ENCODE assay signal across 8 cellular contexts in the genomic region with DNA sequence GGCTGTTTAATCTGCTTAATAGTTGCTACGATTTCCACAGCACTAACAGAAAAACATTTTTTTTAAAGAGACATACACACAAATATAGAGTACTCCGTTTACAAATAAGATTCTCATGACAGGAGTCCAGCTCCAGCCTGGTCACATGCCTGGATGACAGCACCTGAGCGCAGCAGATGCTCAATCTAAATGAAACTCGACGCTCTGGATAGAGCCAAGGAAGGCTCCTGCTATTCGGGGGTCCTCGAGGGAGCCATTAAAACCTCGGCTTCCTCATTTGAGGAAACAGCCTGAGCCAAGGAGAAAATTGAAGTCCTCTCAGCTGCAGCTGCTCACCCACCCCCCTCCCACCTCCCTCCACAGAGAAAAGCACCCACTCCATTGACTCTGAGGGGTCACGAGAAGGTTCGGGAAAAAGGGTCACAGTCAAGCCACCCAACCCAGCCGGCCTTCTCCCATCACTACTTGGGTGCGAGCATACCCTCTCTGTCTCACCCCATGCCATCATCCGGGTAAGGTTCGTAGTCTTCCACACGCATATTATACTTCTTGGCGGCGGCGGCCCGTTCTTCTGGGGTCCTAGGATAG. TPM values are rescaled to one million over a fixed set of nuclear protein-coding genes. Genes with fewer than 3 reads are reported as not detected.
DNase-seq lines count a peak whose midpoint lies in the region; ATAC-seq, FAIRE-seq and TF ChIP-seq lines count a peak whose summit lies in the region.

No MANE protein-coding gene starts in this region.

- TF ChIP-seq CTCF in OCI-LY3 (IDR thresholded peaks at IDR 0.05; ENCODE audit: low read depth, low read length) (no peak), H1 (IDR thresholded peaks at IDR 0.05; ENCODE audit: control extremely low read depth in 1 of 3, insufficient read depth in 1 of 3, low read depth in 1 of 3, low read length in 3 of 3) (no peak)

- H3K18ac ChIP-seq in H1 (ENCODE audit: extremely low read depth, low read length) = no peak overlapping the region; the same call in 1 of the 2 replicates

- H3K4me1 Mint-ChIP-seq in T-helper 1 cell treated with Interleukin-12 subunit alpha and Interleukin-12 subunit beta and Interleukin-4 antibody, amounts not matched to agents 30 μg/mL and 1 μg/mL, for 36 hours (ENCODE audit: low read depth) = peaks cover 21% of the 10 kb centered on the region
- peaks cover 32 to 36% of the 10 kb centered on the region in 2 donors for H3K4me1 Mint-ChIP-seq in natural killer cell treated with Interleukin-12 subunit alpha and Interleukin-12 subunit beta and Interleukin-15 and Interleukin-18, amount 100 ng/mL, for 72 hours (ENCODE audit: low read depth in 2 of 2)

- H2BK20ac ChIP-seq in H1 (ENCODE audit: low read length) = no peak overlapping the region

- peaks cover 12% of the 10 kb centered on the region for H3K36me3 ChIP-seq in OCI-LY3 (replicated peaks; ENCODE audit: low read depth, low read length)
- H3K36me3 ChIP-seq in H1 (ENCODE audit: control insufficient read depth in 2 of 4, insufficient read depth in 4 of 4, low read length in 3 of 4) = peaks cover 7 to 28% (median 12%) of the 10 kb centered on the region in 4 experiments

- no peak overlapping the region for H2BK120ac ChIP-seq in H1 (replicated peaks; ENCODE audit: low read depth, low read length)

- H3K4me1 ChIP-seq in OCI-LY3 (ENCODE audit: low read length) = peaks cover 14% of the 10 kb centered on the region
- peaks cover 0 to 5% (median 4%) of the 10 kb centered on the region in 4 experiments; a peak in 3 of 7 replicates for H3K4me1 ChIP-seq in H1 (replicated peaks in 1 of 4; ENCODE audit: control insufficient read depth in 3 of 4, insufficient read depth in 4 of 4, low read length in 3 of 4)

- H2AFZ ChIP-seq in OCI-LY3 (ENCODE audit: low read depth, low read length) (peak overlapping the region; percentile 91; the same call in 1 of the 2 replicates), H1 (ENCODE audit: low read length) (peak overlapping the region; percentile 74)

- no peaks in the 10 kb centered on the region for H3K27me3 ChIP-seq in OCI-LY3 (ENCODE audit: low read depth, low read length)
- H3K27me3 ChIP-seq in H1 (replicated peaks in 1 of 4; ENCODE audit: control insufficient read depth in 3 of 4, extremely low read depth in 1 of 4, insufficient read depth in 3 of 4, low read length in 3 of 4) = no peaks in the 10 kb centered on the region

- H3K79me1 ChIP-seq in H1 (ENCODE audit: low read depth, low read length) = peaks cover 2% of the 10 kb centered on the region; the same call in 1 of the 2 replicates

- peak overlapping the region; percentile 94 for H3K27ac Mint-ChIP-seq in T-helper 1 cell treated with Interleukin-12 subunit alpha and Interleukin-12 subunit beta and Interleukin-4 antibody, amounts not matched to agents 30 μg/mL and 1 μg/mL, for 36 hours
- peak overlapping the region; percentile 78 to 92 for H3K27ac Mint-ChIP-seq in natural killer cell treated with Interleukin-12 subunit alpha and Interleukin-12 subunit beta and Interleukin-15 and Interleukin-18, amount 100 ng/mL, for 72 hours

- H3K4me3 Mint-ChIP-seq in T-helper 1 cell treated with Interleukin-12 subunit alpha and Interleukin-12 subunit beta and Interleukin-4 antibody, amounts not matched to agents 30 μg/mL and 1 μg/mL, for 36 hours = peak overlapping the region; percentile 97
- peak overlapping the region; percentile 89 for H3K4me3 Mint-ChIP-seq in natural killer cell treated with Interleukin-12 subunit alpha and Interleukin-12 subunit beta and Interleukin-15 and Interleukin-18, amount 100 ng/mL, for 72 hours

- no peak for TF ChIP-seq RAD21 in H1 (IDR thresholded peaks at IDR 0.05 in 1 of 2, conservative IDR thresholded peaks at IDR 0.05 in 1 of 2; ENCODE audit: low read depth in 2 of 2, low read length in 2 of 2)

- H3K27ac ChIP-seq in OCI-LY3 (ENCODE audit: low read length) (peak overlapping the region; percentile 45), H1 (ENCODE audit: low read depth, low read length) (no peak overlapping the region)

- no peak overlapping the region for H2AK5ac ChIP-seq in H1 (ENCODE audit: low read depth, low read length)

- H2BK5ac ChIP-seq in H1 (ENCODE audit: low read depth, low read length) = no peak overlapping the region

- H4K91ac ChIP-seq in H1 (replicated peaks; ENCODE audit: insufficient read length, low read length) = peak overlapping the region; percentile 94

- H3K23me2 ChIP-seq in H1 (ENCODE audit: low read depth, low read length) = peaks cover 12% of the 10 kb centered on the region

- TF ChIP-seq EP300 in H1 (IDR thresholded peaks at IDR 0.05; ENCODE audit: borderline replicate concordance in 1 of 2, low read depth in 2 of 2, low read length in 2 of 2) = no peak

- ATAC-seq in natural killer cell treated with Interleukin-12 subunit alpha and Interleukin-12 subunit beta and Interleukin-15 and Interleukin-18, amount 100 ng/mL, for 72 hours = no peak
- no peak for ATAC-seq in GM21529 (IDR thresholded peaks at IDR 0.05; ENCODE audit: unreplicated experiment)

- no peaks in the 10 kb centered on the region for H4K20me1 ChIP-seq in OCI-LY3 (ENCODE audit: insufficient read depth, low read length)
- H4K20me1 ChIP-seq in H1 (replicated peaks in 1 of 2; ENCODE audit: control insufficient read depth in 1 of 2, insufficient read depth in 2 of 2, low read length in 2 of 2) = peaks cover 0 to 2% of the 10 kb centered on the region in 2 experiments

- no peak overlapping the region for H3K23ac ChIP-seq in H1 (ENCODE audit: insufficient read length)

- no peak overlapping the region for H3K14ac ChIP-seq in H1 (ENCODE audit: insufficient read length)

- H3K79me2 ChIP-seq in OCI-LY3 (ENCODE audit: low read length) (peaks cover 28% of the 10 kb centered on the region), H1 (ENCODE audit: control insufficient read depth in 1 of 2, insufficient read depth in 2 of 2, low read length in 2 of 2) (peaks cover 0 to 14% of the 10 kb centered on the region in 2 experiments; a peak in 3 of 4 replicates)

- 22% methylated on average over 18 of the region's 19 CpGs; no CpG with 5 or more reads in 1 of the 2 experiments for whole genome bisulfite sequencing in H1 (ENCODE audit: extremely low coverage in 1 of 2, insufficient coverage in 1 of 2, insufficient read length in 1 of 2, insufficient replicate concordance in 2 of 2, low coverage in 1 of 2, low lambda C conversion rate in 2 of 2, missing lambda C conversion rate in 1 of 2), 2 experiments

- H3K9me3 ChIP-seq in OCI-LY3 (ENCODE audit: insufficient read depth, low read length) (no peaks in the 10 kb centered on the region), H1 (ENCODE audit: insufficient read depth in 2 of 2, low read depth in 1 of 2, low read length in 1 of 2) (no peaks in the 10 kb centered on the region)

- H2BK15ac ChIP-seq in H1 (ENCODE audit: low read length) = no peak overlapping the region

- H4K8ac ChIP-seq in H1 (ENCODE audit: extremely low read depth, insufficient read depth, low read length) = peak overlapping the region; percentile 90

- CTCF ChIA-PET in H1 (lab: Charles Lee; ENCODE audit: partially characterized antibody) = interaction anchor here (1.8 to 5.0 kb wide), 4 partner anchors 7 to 95 kb away, joined by 3 to 29 read pairs (median 16); a partner anchor contains a TSS

- H3K27me3 Mint-ChIP-seq in T-helper 1 cell treated with Interleukin-12 subunit alpha and Interleukin-12 subunit beta and Interleukin-4 antibody, amounts not matched to agents 30 μg/mL and 1 μg/mL, for 36 hours (ENCODE audit: low read depth) = no peaks in the 10 kb centered on the region
- no peaks in the 10 kb centered on the region for H3K27me3 Mint-ChIP-seq in natural killer cell treated with Interleukin-12 subunit alpha and Interleukin-12 subunit beta and Interleukin-15 and Interleukin-18, amount 100 ng/mL, for 72 hours

- DNase-seq in T-helper 1 cell = no peak
- no peak for DNase-seq in H1 (ENCODE audit: low read depth in 1 of 2, low spot score in 2 of 2)
- DNase-seq in natural killer cell treated with Interleukin-12 subunit alpha and Interleukin-12 subunit beta and Interleukin-15 and Interleukin-18, amount 100 ng/mL, for 72 hours (ENCODE audit: low spot score) = no peak
- no peak for DNase-seq in SKM-1 treated with dmso at 0.1 percent for 144 hours (lab: John Stamatoyannopoulos, UW; ENCODE audit: unreplicated experiment)
- DNase-seq in NCI-H345 treated with DMSO at 0.1 percent for 48 hours (lab: John Stamatoyannopoulos, UW; ENCODE audit: unreplicated experiment) = no peak

- H3K4ac ChIP-seq in H1 (replicated peaks; ENCODE audit: insufficient read length, low read depth, low read length) = no peak overlapping the region

- no peak for TF ChIP-seq POLR2A in H1 (IDR thresholded peaks at IDR 0.05; ENCODE audit: control extremely low read depth in 1 of 2, low read depth in 2 of 2, low read length in 2 of 2)

- peak overlapping the region; percentile 97 for H3K4me2 ChIP-seq in OCI-LY3 (ENCODE audit: low read length)
- peak overlapping the region; percentile 80 to 85 for H3K4me2 ChIP-seq in H1 (ENCODE audit: insufficient read depth in 1 of 2, low read depth in 2 of 2, low read length in 2 of 2)

- H2BK12ac ChIP-seq in H1 (ENCODE audit: low read depth, low read length) = no peak overlapping the region

- peak overlapping the region; percentile 31 for H4K5ac ChIP-seq in H1 (ENCODE audit: insufficient read length, low read depth, low read length)

- H3K56ac ChIP-seq in H1 (replicated peaks; ENCODE audit: insufficient read length, low read depth, low read length) = no peak overlapping the region

- peaks cover 30% of the 10 kb centered on the region for H3K36me3 Mint-ChIP-seq in T-helper 1 cell treated with Interleukin-12 subunit alpha and Interleukin-12 subunit beta and Interleukin-4 antibody, amounts not matched to agents 30 μg/mL and 1 μg/mL, for 36 hours (ENCODE audit: low read depth)
- H3K36me3 Mint-ChIP-seq in natural killer cell treated with Interleukin-12 subunit alpha and Interleukin-12 subunit beta and Interleukin-15 and Interleukin-18, amount 100 ng/mL, for 72 hours = peaks cover 25% of the 10 kb centered on the region

- H3K9ac ChIP-seq in OCI-LY3 (ENCODE audit: low read length) = peak overlapping the region; percentile 88
- H3K9ac ChIP-seq in H1 (replicated peaks in 1 of 4; ENCODE audit: extremely low read depth in 1 of 4, low read depth in 3 of 4, low read length in 3 of 4) = peak overlapping the region; percentile 72 to 91 (median 76)

- FAIRE-seq in H1 (lab: Jason Lieb, UNC) = no peak

- peak overlapping the region; percentile 96 for H3K4me3 ChIP-seq in OCI-LY3 (ENCODE audit: low read length)
- H3K4me3 ChIP-seq in H1 (ENCODE audit: extremely low read depth in 1 of 4, insufficient read depth in 2 of 4, low read depth in 3 of 4, low read length in 4 of 4) = peak overlapping the region; percentile 81 to 95 (median 90)

- H3K9me3 Mint-ChIP-seq in T-helper 1 cell treated with Interleukin-12 subunit alpha and Interleukin-12 subunit beta and Interleukin-4 antibody, amounts not matched to agents 30 μg/mL and 1 μg/mL, for 36 hours = no peaks in the 10 kb centered on the region
- no peaks in the 10 kb centered on the region for H3K9me3 Mint-ChIP-seq in natural killer cell treated with Interleukin-12 subunit alpha and Interleukin-12 subunit beta and Interleukin-15 and Interleukin-18, amount 100 ng/mL, for 72 hours

- POLR2A ChIA-PET in H1 (lab: Charles Lee; ENCODE audit: partially characterized antibody) = interaction anchor here (0.8 kb wide), 1 partner anchor 185 kb away, joined by 3 read pairs; no protein-coding TSS in a partner anchor

RNA-seq across cellular contexts. Expression of a gene that starts 0.7 kb away (rescaled TPM):
- 175 and 189 TPM in 2 replicates for total RNA-seq in H1 (2021; fragmentation: NEBNext Ultra II Directional; extraction: Animal tissue kit (Norgen Biotek cat#: 25700))
- polyA plus RNA-seq in H1 (2011; rRNA removed) = 445 and 455 TPM in 2 replicates
- polyA plus RNA-seq in H1 (2011; cell fraction: cytosol; rRNA removed) = 347 TPM
- 314 TPM for polyA plus RNA-seq in H1 (2011; cell fraction: nucleus; rRNA removed)
- 164 to 256 TPM (median 234 TPM) in 4 replicates for polyA plus RNA-seq in H1 (2012, experiment 1 of 2)
- polyA plus RNA-seq in H1 (2012, experiment 2 of 2) = 281 TPM
- 365 TPM for polyA plus RNA-seq in H1 (2013, experiment 1 of 2)
- polyA plus RNA-seq in H1 (2013, experiment 2 of 2) = 382 TPM
- 114 and 129 TPM in 2 replicates for polyA minus RNA-seq in H1 (2011; rRNA and poly(A)+ RNA removed)
- 54.2 TPM for polyA minus RNA-seq in H1 (2011; cell fraction: cytosol; rRNA and poly(A)+ RNA removed)
- 72.9 TPM for polyA minus RNA-seq in H1 (2011; cell fraction: nucleus; rRNA and poly(A)+ RNA removed)
- 100 to 1,000 TPM; 165 to 209 TPM for total RNA-seq in natural killer cell treated with Interleukin-12 subunit alpha and Interleukin-12 subunit beta and Interleukin-15 and Interleukin-18, amount 100 ng/mL, for 72 hours

RNA-seq across cellular contexts. Expression of a gene that starts 6.8 kb away (rescaled TPM):
- total RNA-seq in H1 (2021; fragmentation: NEBNext Ultra II Directional; extraction: Animal tissue kit (Norgen Biotek cat#: 25700)) = 59.7 and 62.8 TPM in 2 replicates
- 10.9 TPM in 2 replicates for polyA plus RNA-seq in H1 (2011; rRNA removed)
- polyA plus RNA-seq in H1 (2011; cell fraction: cytosol; rRNA removed) = 9.9 TPM
- 11.4 TPM for polyA plus RNA-seq in H1 (2011; cell fraction: nucleus; rRNA removed)
- polyA plus RNA-seq in H1 (2012, experiment 1 of 2) = 25.2 to 37.2 TPM (median 26.7 TPM) in 4 replicates
- 7.9 TPM for polyA plus RNA-seq in H1 (2012, experiment 2 of 2)
- polyA plus RNA-seq in H1 (2013, experiment 1 of 2) = 16.0 TPM
- polyA plus RNA-seq in H1 (2013, experiment 2 of 2) = 14.6 TPM
- polyA minus RNA-seq in H1 (2011; rRNA and poly(A)+ RNA removed) = 27.8 and 29.9 TPM in 2 replicates
- 10.2 TPM for polyA minus RNA-seq in H1 (2011; cell fraction: cytosol; rRNA and poly(A)+ RNA removed)
- polyA minus RNA-seq in H1 (2011; cell fraction: nucleus; rRNA and poly(A)+ RNA removed) = 25.8 TPM
- 10 to 100 TPM; 49.2 to 57.6 TPM for total RNA-seq in natural killer cell treated with Interleukin-12 subunit alpha and Interleukin-12 subunit beta and Interleukin-15 and Interleukin-18, amount 100 ng/mL, for 72 hours

RNA-seq across cellular contexts. Expression of a gene that starts 9.3 kb away (rescaled TPM):
- 3.0 and 4.1 TPM in 2 replicates for total RNA-seq in H1 (2021; fragmentation: NEBNext Ultra II Directional; extraction: Animal tissue kit (Norgen Biotek cat#: 25700))
- 5.3 and 5.6 TPM in 2 replicates for polyA plus RNA-seq in H1 (2011; rRNA removed)
- 7.1 TPM for polyA plus RNA-seq in H1 (2011; cell fraction: cytosol; rRNA removed)
- polyA plus RNA-seq in H1 (2011; cell fraction: nucleus; rRNA removed) = 41.0 TPM
- 4.8 to 6.0 TPM (median 5.8 TPM) in 4 replicates for polyA plus RNA-seq in H1 (2012, experiment 1 of 2)
- polyA plus RNA-seq in H1 (2012, experiment 2 of 2) = 2.0 TPM
- polyA plus RNA-seq in H1 (2013, experiment 1 of 2) = 2.4 TPM
- 1.7 TPM for polyA plus RNA-seq in H1 (2013, experiment 2 of 2)
- 4.8 and 5.8 TPM in 2 replicates for polyA minus RNA-seq in H1 (2011; rRNA and poly(A)+ RNA removed)
- polyA minus RNA-seq in H1 (2011; cell fraction: cytosol; rRNA and poly(A)+ RNA removed) = 2.3 TPM
- polyA minus RNA-seq in H1 (2011; cell fraction: nucleus; rRNA and poly(A)+ RNA removed) = 13.5 TPM
- 10 to 100 TPM; 22.7 to 62.2 TPM for total RNA-seq in natural killer cell treated with Interleukin-12 subunit alpha and Interleukin-12 subunit beta and Interleukin-15 and Interleukin-18, amount 100 ng/mL, for 72 hours
